Comparison of ENCODE assay signal across 17 cellular contexts in genomic region chr7:1085910-1086421, GRCh38. TPM values are rescaled to one million over a fixed set of nuclear protein-coding genes. Genes with fewer than 3 reads are reported as not detected.
DNase-seq lines count a peak whose midpoint lies in the region; ATAC-seq, FAIRE-seq and TF ChIP-seq lines count a peak whose summit lies in the region.
"Had no signal": no experiment of that assay in that cellular context is flagged by ENCODE, and none has a peak within 500 bp of the region (broad histone marks: within the 10 kb centered on the region; RNA-seq: fewer than 3 reads in every experiment).

No MANE protein-coding gene starts in this region.

- no peak for FAIRE-seq in astrocyte (lab: Jason Lieb, UNC)

- H4K20me1 ChIP-seq in HCT116 (ENCODE audit: insufficient read depth): no peaks in the 10 kb centered on the region; the same call in 1 of the 2 replicates
- H4K20me1 ChIP-seq in astrocyte (ENCODE audit: insufficient read depth, low read length): peaks cover 83% of the 10 kb centered on the region

- RAD21 ChIA-PET in HCT116 (lab: Charles Lee; ENCODE audit: low non-redundant PET in 1 of 2, low total read pairs in 2 of 2, uncharacterized antibody in 2 of 2, unreplicated experiment in 2 of 2): no interaction called here

- H3K9ac ChIP-seq in HCT116 (ENCODE audit: low read length): no peak overlapping the region
- no peak overlapping the region for H3K9ac ChIP-seq in astrocyte (ENCODE audit: low read length)

- H3K9me2 ChIP-seq in HCT116 (ENCODE audit: insufficient read depth): no peaks in the 10 kb centered on the region

- no peaks in the 10 kb centered on the region for H3K27me3 Mint-ChIP-seq in astrocyte (ENCODE audit: low read depth, unreplicated experiment)
- H3K27me3 Mint-ChIP-seq in activated CD8-positive, alpha-beta T cell treated with anti-CD3 and anti-CD28 coated beads for 36 hours: no peaks in the 10 kb centered on the region
- H3K27me3 Mint-ChIP-seq: activated naive CD8-positive, alpha-beta T cell treated with anti-CD3 and anti-CD28 coated beads, Interleukin-2, amount 50 U/mL, for 24 hours; memory B cell had no signal

- ATAC-seq in HCT116: no peak
- ATAC-seq in activated CD8-positive, alpha-beta T cell treated with anti-CD3 and anti-CD28 coated beads for 36 hours: no peak
- ATAC-seq in left cardiac atrium: no peak

- BruUV-seq in HCT116 (replicated peaks; lab: Mats Ljungman, UMichigan): no TSS peak

- peaks cover 7% of the 10 kb centered on the region for H3K36me3 Mint-ChIP-seq in astrocyte (ENCODE audit: low read depth, unreplicated experiment)
- H3K36me3 Mint-ChIP-seq in activated CD8-positive, alpha-beta T cell treated with anti-CD3 and anti-CD28 coated beads for 36 hours (ENCODE audit: low read depth): no peaks in the 10 kb centered on the region
- H3K36me3 Mint-ChIP-seq: memory B cell had no signal

- peak; percentile 45 for DNase-seq in AG10803 (ENCODE audit: low read depth)
- no peak for DNase-seq in HCT116 (ENCODE audit: low read depth, low spot score)
- no peak for DNase-seq in astrocyte (ENCODE audit: low read depth)
- DNase-seq in myocyte (ENCODE audit: low read depth): peak; percentile 45
- DNase-seq in activated CD4-positive, alpha-beta T cell treated with anti-CD3 and anti-CD28 coated beads for 1 hour: no peak
- DNase-seq in activated CD8-positive, alpha-beta T cell treated with anti-CD3 and anti-CD28 coated beads for 36 hours: no peak
- DNase-seq in mucosa of gallbladder (ENCODE audit: low spot score): no peak
- no peak for DNase-seq in left cardiac atrium
- DNase-seq: NCI-H1930, NCI-H524, OCI-M1, right lobe of liver had no signal

- peaks cover 36% of the 10 kb centered on the region for H3K4me1 Mint-ChIP-seq in astrocyte (ENCODE audit: low read depth, unreplicated experiment)
- peaks cover 16% of the 10 kb centered on the region for H3K4me1 Mint-ChIP-seq in activated CD8-positive, alpha-beta T cell treated with anti-CD3 and anti-CD28 coated beads for 36 hours (ENCODE audit: low read depth)

- no peaks in the 10 kb centered on the region for H3K9me3 ChIP-seq in HCT116 (ENCODE audit: control insufficient read depth in 1 of 2, insufficient read depth in 1 of 2, low read depth in 1 of 2, low read length in 2 of 2)
- no peaks in the 10 kb centered on the region for H3K9me3 ChIP-seq in astrocyte (ENCODE audit: insufficient read depth, low read depth, low read length)
- H3K9me3 ChIP-seq: right lobe of liver, upper lobe of left lung had no signal

- H3K79me2 ChIP-seq in HCT116 (ENCODE audit: insufficient read depth, low read length) (peaks cover 16% of the 10 kb centered on the region), astrocyte (ENCODE audit: insufficient read depth, low read length) (no peaks in the 10 kb centered on the region)

- peaks cover 26 to 33% of the 10 kb centered on the region in 2 experiments for H3K4me1 ChIP-seq in HCT116 (ENCODE audit: control insufficient read depth in 1 of 2, insufficient read depth in 2 of 2, low read length in 2 of 2)
- H3K4me1 ChIP-seq in astrocyte (ENCODE audit: insufficient read depth, low read length): peaks cover 56% of the 10 kb centered on the region

- no peak for TF ChIP-seq RAD21 in HCT116 (IDR thresholded peaks at IDR 0.05; ENCODE audit: low read depth)

- H3K27ac ChIP-seq in HCT116 (ENCODE audit: low read depth, low read length) (no peak overlapping the region), astrocyte (ENCODE audit: low read depth, low read length) (no peak overlapping the region)
- H3K27ac ChIP-seq: right lobe of liver, SK-N-MC had no signal

- no peaks in the 10 kb centered on the region for H3K27me3 ChIP-seq in HCT116 (ENCODE audit: insufficient read depth, low read length)
- no peaks in the 10 kb centered on the region for H3K27me3 ChIP-seq in astrocyte (ENCODE audit: insufficient read depth, low read length)
- H3K27me3 ChIP-seq: right lobe of liver, upper lobe of left lung had no signal

- H3K36me3 ChIP-seq in HCT116 (ENCODE audit: control insufficient read depth in 1 of 2, insufficient read depth in 2 of 2, low read length in 2 of 2) (no peaks in the 10 kb centered on the region), astrocyte (ENCODE audit: insufficient read depth, low read length) (no peaks in the 10 kb centered on the region)
- H3K36me3 ChIP-seq: right lobe of liver had no signal

- TF ChIP-seq POLR2A in HCT116 (IDR thresholded peaks at IDR 0.05; ENCODE audit: borderline replicate concordance, extremely low read depth, insufficient read depth, insufficient read length): no peak

- H3K4me2 ChIP-seq in HCT116 (ENCODE audit: low read length): peak overlapping the region; percentile 82; the same call in 1 of the 2 replicates
- H3K4me2 ChIP-seq in astrocyte (ENCODE audit: low read length): peak overlapping the region; percentile 87

- TF ChIP-seq CTCF in AG10803 (conservative IDR thresholded peaks at IDR 0.05; ENCODE audit: low read length) (no peak), HCT116 (IDR thresholded peaks at IDR 0.05 in 2 of 3, conservative IDR thresholded peaks at IDR 0.05 in 1 of 3; ENCODE audit: borderline replicate concordance in 1 of 3, insufficient read depth in 1 of 3, low read depth in 2 of 3, low read length in 2 of 3) (no peak), astrocyte (IDR thresholded peaks at IDR 0.05; ENCODE audit: insufficient read depth, low read depth, low read length) (no peak)
- no peak for TF ChIP-seq CTCF in activated CD8-positive, alpha-beta T cell treated with anti-CD3 and anti-CD28 coated beads for 36 hours (IDR thresholded peaks at IDR 0.05)

- intact Hi-C loops in HCT116 (cut with micrococcal nuclease): loop anchor here (2.0 to 5.0 kb wide), 2 partner anchors 51 to 91 kb away; a partner anchor contains a TSS
- intact Hi-C loops in activated CD8-positive, alpha-beta T cell treated with anti-CD3 and anti-CD28 coated beads for 36 hours (cut with micrococcal nuclease): loop anchor here (2.0 kb wide), 1 partner anchor 91 kb away; no protein-coding TSS in a partner anchor
- intact Hi-C loops in left cardiac atrium (cut with DNase I): loop anchor here (5.0 to 10.0 kb wide), 3 partner anchors 36 to 69 kb away; no protein-coding TSS in a partner anchor

- no peak overlapping the region for H3K4me3 ChIP-seq in AG10803 (ENCODE audit: low read length)
- H3K4me3 ChIP-seq in HCT116 (replicated peaks in 1 of 2; ENCODE audit: low read depth in 1 of 2, low read length in 2 of 2): no peak overlapping the region
- H3K4me3 ChIP-seq in astrocyte (ENCODE audit: insufficient read depth, low read depth, low read length): no peak overlapping the region
- H3K4me3 ChIP-seq: SK-N-MC had no signal

- peak overlapping the region; percentile 83 for H3K27ac Mint-ChIP-seq in astrocyte (ENCODE audit: unreplicated experiment)
- no peak overlapping the region for H3K27ac Mint-ChIP-seq in activated CD8-positive, alpha-beta T cell treated with anti-CD3 and anti-CD28 coated beads for 36 hours
- H3K27ac Mint-ChIP-seq: activated naive CD8-positive, alpha-beta T cell treated with anti-CD3 and anti-CD28 coated beads, Interleukin-2, amount 50 U/mL, for 24 hours; activated T-helper 1 cell treated with anti-CD3 and anti-CD28 coated beads, Interleukin-12 subunit alpha, Interleukin-12 subunit beta, Interleukin-2, Interleukin-4 antibody, amounts not matched to agents 30 ng/mL and 10 ng/mL and 1 ng/mL, durations not matched to agents 14 hours and 24 hours and 36 hours had no signal

- H2AFZ ChIP-seq in HCT116 (ENCODE audit: low read depth, low read length, poor library complexity, severe bottlenecking) (no peak overlapping the region), astrocyte (ENCODE audit: low read depth, low read length) (no peak overlapping the region)

- CTCF ChIA-PET in HCT116 (lab: Charles Lee): interaction anchor here (0.6 to 1.6 kb wide), 5 partner anchors 20 to 97 kb away, joined by 3 to 6 read pairs (median 4); partner anchors contain the start of gene GPR146
- CTCF ChIA-PET in activated CD8-positive, alpha-beta T cell treated with anti-CD3 and anti-CD28 coated beads for 36 hours (lab: Charles Lee): interaction anchor here (0.7 to 2.5 kb wide), 26 partner anchors 8 to 112 kb away, joined by 3 to 24 read pairs (median 4); no protein-coding TSS in a partner anchor

- H3K9me3 Mint-ChIP-seq in astrocyte (ENCODE audit: unreplicated experiment): no peaks in the 10 kb centered on the region
- no peaks in the 10 kb centered on the region for H3K9me3 Mint-ChIP-seq in activated CD8-positive, alpha-beta T cell treated with anti-CD3 and anti-CD28 coated beads for 36 hours
- H3K9me3 Mint-ChIP-seq: activated naive CD8-positive, alpha-beta T cell treated with anti-CD3 and anti-CD28 coated beads, Interleukin-2, amount 50 U/mL, for 24 hours; activated T-helper 1 cell treated with anti-CD3 and anti-CD28 coated beads, Interleukin-12 subunit alpha, Interleukin-12 subunit beta, Interleukin-2, Interleukin-4 antibody, amounts not matched to agents 30 ng/mL and 10 ng/mL and 1 ng/mL, durations not matched to agents 14 hours and 24 hours and 36 hours; memory B cell had no signal

- POLR2A ChIA-PET in HCT116 (lab: Charles Lee): no interaction called here
- POLR2A ChIA-PET in activated CD8-positive, alpha-beta T cell treated with anti-CD3 and anti-CD28 coated beads for 36 hours (lab: Charles Lee): no interaction called here

- peak overlapping the region; percentile 64 for H3K4me3 Mint-ChIP-seq in astrocyte (ENCODE audit: unreplicated experiment)
- H3K4me3 Mint-ChIP-seq in activated CD8-positive, alpha-beta T cell treated with anti-CD3 and anti-CD28 coated beads for 36 hours: no peak overlapping the region

TF ChIP-seq in HCT116, 20 proteins besides CTCF, POLR2A, EP300 and RAD21 (continues in another document):
- TF ChIP-seq YY1 (IDR thresholded peaks at IDR 0.05; ENCODE audit: extremely low read depth, insufficient replicate concordance, low read depth, low read length) (no peak), JUND (IDR thresholded peaks at IDR 0.05) (no peak), SRF (IDR thresholded peaks at IDR 0.05; ENCODE audit: low read depth) (no peak), EGR1 (IDR thresholded peaks at IDR 0.05; ENCODE audit: low read depth) (no peak), POLR2AphosphoS5 (IDR thresholded peaks at IDR 0.05; ENCODE audit: low read depth, low read length) (no peak), SIN3A (IDR thresholded peaks at IDR 0.05; ENCODE audit: low read depth) (no peak)

RNA-seq across cellular contexts. Expression of gene GPER1, which starts 1.9 kb away (rescaled TPM):
- total RNA-seq in HCT116 (2021; ENCODE audit: unreplicated experiment): 1.2 TPM
- 1.0 and 1.3 TPM in 2 replicates for polyA plus RNA-seq in HCT116 (2012)
- 13.7 and 17.4 TPM in 2 replicates for total RNA-seq in astrocyte
- 1.1 and 1.6 TPM in 2 replicates for total RNA-seq in myocyte
- polyA plus RNA-seq in myocyte (2012): 2.6 TPM
- total RNA-seq in activated CD8-positive, alpha-beta T cell treated with anti-CD3 and anti-CD28 coated beads for 36 hours: under 1 TPM; 0.16 to 0.18 TPM
- 4.7 TPM for total RNA-seq in mucosa of gallbladder
- 1 to 10 TPM; 4.6 to 7.6 TPM for total RNA-seq in left cardiac atrium
- total RNA-seq: activated T-helper 1 cell treated with anti-CD3 and anti-CD28 coated beads, Interleukin-12 subunit alpha, Interleukin-12 subunit beta, Interleukin-2, Interleukin-4 antibody, amounts not matched to agents 30 ng/mL and 10 ng/mL and 1 ng/mL, durations not matched to agents 14 hours and 24 hours and 36 hours had no signal

RNA-seq across cellular contexts. Expression of gene GPR146, which starts 41.6 kb away (rescaled TPM):
- total RNA-seq in HCT116 (2021; ENCODE audit: unreplicated experiment): 2.4 TPM
- 2.6 and 3.0 TPM in 2 replicates for polyA plus RNA-seq in HCT116 (2012)
- total RNA-seq in astrocyte: 1.7 and 3.4 TPM in 2 replicates
- total RNA-seq in myocyte: 2.2 and 3.2 TPM in 2 replicates
- 3.7 TPM for polyA plus RNA-seq in myocyte (2012)
- total RNA-seq in activated CD8-positive, alpha-beta T cell treated with anti-CD3 and anti-CD28 coated beads for 36 hours: 1 to 10 TPM; 5.6 to 8.5 TPM
- total RNA-seq in mucosa of gallbladder: 8.3 TPM
- total RNA-seq in left cardiac atrium: 10 to 100 TPM in 1 of 2 donors, 1 to 10 TPM in 1; 9.0 to 17.7 TPM

Comparison
In these comparisons a context has a peak if more than half of its experiments do, and no peak if none do; other contexts are left out.
1. DNase-seq: peak in AG10803 (single experiment) and myocyte (single experiment); none in HCT116 (single experiment), astrocyte (single experiment), activated CD4-positive, alpha-beta T cell treated with anti-CD3 and anti-CD28 coated beads for 1 hour (single experiment), activated CD8-positive, alpha-beta T cell treated with anti-CD3 and anti-CD28 coated beads for 36 hours (single experiment), mucosa of gallbladder (single experiment) and left cardiac atrium (single experiment).